Comparison of ENCODE assay signal across 13 cellular contexts in the genomic region with DNA sequence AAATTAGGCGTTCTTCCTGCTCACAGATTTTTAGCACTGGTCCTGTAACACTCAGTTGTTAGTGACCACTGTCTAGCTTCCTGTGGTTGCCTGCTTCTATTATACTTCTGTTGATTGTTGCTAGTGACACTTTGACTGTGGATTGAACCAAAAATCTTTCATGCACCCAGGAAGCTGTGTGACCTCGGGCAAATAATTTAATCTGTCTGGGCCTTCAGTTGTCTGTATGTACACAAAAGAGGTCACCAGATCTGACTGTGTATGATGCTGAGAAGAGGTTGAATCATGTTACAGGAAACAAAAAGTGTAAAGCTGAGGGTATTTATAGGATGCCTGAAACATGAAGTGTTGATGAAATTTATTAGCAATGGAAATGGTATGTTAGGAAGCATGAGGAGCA. TPM values are rescaled to one million over a fixed set of nuclear protein-coding genes. Genes with fewer than 3 reads are reported as not detected.
A peak's percentile ranks its signal among the peaks of the same experiment; 100 is the strongest.
DNase-seq lines count a peak whose midpoint lies in the region; ATAC-seq and TF ChIP-seq lines count a peak whose summit lies in the region.
"Had no signal": no experiment of that assay in that cellular context is flagged by ENCODE, and none has a peak within 500 bp of the region (broad histone marks: within the 10 kb centered on the region; RNA-seq: fewer than 3 reads in every experiment).

No MANE protein-coding gene starts in this region.

- no peaks in the 10 kb centered on the region for H3K4me1 ChIP-seq in heart left ventricle

- ATAC-seq in GM21423 (IDR thresholded peaks at IDR 0.05; ENCODE audit: unreplicated experiment) (peak; percentile 33), heart left ventricle (no peak)
- ATAC-seq: left colon, right cardiac atrium had no signal

- no peak for TF ChIP-seq POLR2A in heart left ventricle (IDR thresholded peaks at IDR 0.05)

- H3K36me3 ChIP-seq in heart left ventricle: no peaks in the 10 kb centered on the region
- H3K36me3 ChIP-seq: SJCRH30 had no signal

- peak; percentile 56 for DNase-seq in EL
- peak; percentile 9 for DNase-seq in RKO (ENCODE audit: low spot score)
- peak; percentile 8 for DNase-seq in fibroblast of pulmonary artery (ENCODE audit: low read depth)
- DNase-seq in NCI-H748 treated with DMSO at 0.1 percent for 48 hours (lab: John Stamatoyannopoulos, UW): no peak
- DNase-seq in heart left ventricle: no peak
- DNase-seq in NCI-H187 (lab: John Stamatoyannopoulos, UW): no peak
- DNase-seq in head of caudate nucleus: no peak
- DNase-seq: endodermal cell, left colon, NCI-H1436, right cardiac atrium, SJCRH30 had no signal

- TF ChIP-seq CTCF in fibroblast of pulmonary artery (IDR thresholded peaks at IDR 0.05; ENCODE audit: low read length, missing control alignments) (no peak), heart left ventricle (IDR thresholded peaks at IDR 0.05) (no peak)

- H3K4me3 ChIP-seq in fibroblast of pulmonary artery (replicated peaks; ENCODE audit: low read depth, low read length) (no peak overlapping the region), heart left ventricle (no peak overlapping the region)
- H3K4me3 ChIP-seq: SJCRH30 had no signal

- 70 to 79% (median 77%) methylated on average over 2 of the region's 2 CpGs for WGBS in heart left ventricle, 4 donors

- intact Hi-C loops in heart left ventricle (cut with DNase I) (no loop called here), head of caudate nucleus (cut with DNase I) (no loop called here)

- no peak overlapping the region for H3K27ac ChIP-seq in heart left ventricle
- H3K27ac ChIP-seq: SJCRH30 had no signal

- no peaks in the 10 kb centered on the region for H3K9me3 ChIP-seq in heart left ventricle

- no peaks in the 10 kb centered on the region for H3K27me3 ChIP-seq in heart left ventricle
- H3K27me3 ChIP-seq: SJCRH30 had no signal

RNA-seq across cellular contexts. Expression of gene ICOS, which starts 12.7 kb away (rescaled TPM):
- under 1 TPM in 2 of 9 donors, not detected in 7; 0.27 to 0.85 TPM for total RNA-seq in heart left ventricle
- polyA plus RNA-seq in heart left ventricle: under 1 TPM in 1 of 2 donors, not detected in 1; 0.04 TPM
- total RNA-seq: endodermal cell, SJCRH30 had no signal

Comparison
In these comparisons a context has a peak if more than half of its experiments do, and no peak if none do; other contexts are left out.
1. DNase-seq: peak in EL (single experiment), RKO (single experiment) and fibroblast of pulmonary artery (single experiment); none in NCI-H748 treated with DMSO at 0.1 percent for 48 hours (single experiment), heart left ventricle (0 of 5), NCI-H187 (0 of 2) and head of caudate nucleus (0 of 42).